In the genomic region with DNA sequence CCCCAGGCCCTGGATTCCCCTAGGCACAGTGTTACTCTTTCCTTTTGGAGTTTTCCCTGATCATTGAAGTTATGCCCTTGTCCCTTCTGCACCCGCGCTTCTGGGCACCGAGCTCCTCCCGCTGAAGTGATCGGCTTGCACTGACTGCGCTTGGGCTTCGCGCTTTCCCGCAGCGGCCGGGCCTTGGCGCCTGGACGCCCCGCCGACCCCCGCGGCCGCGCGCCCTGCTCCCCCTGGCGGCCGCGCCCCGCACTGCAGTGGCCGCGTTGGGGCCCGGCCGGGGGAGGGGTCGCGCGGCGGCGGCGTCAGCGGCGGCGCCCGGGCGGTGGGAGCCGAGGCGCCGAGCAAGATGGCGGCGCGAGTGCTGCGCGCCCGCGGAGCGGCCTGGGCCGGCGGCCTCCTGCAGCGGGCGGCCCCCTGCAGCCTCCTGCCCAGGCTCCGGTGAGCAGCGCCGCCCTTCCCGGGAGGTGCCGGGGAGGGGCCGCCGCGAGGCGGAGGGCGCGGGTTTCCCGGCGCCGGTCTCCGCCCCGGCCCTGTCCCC, we compare ENCODE assay signal across 8 cellular contexts. TPM values are rescaled to one million over a fixed set of nuclear protein-coding genes. Genes with fewer than 3 reads are reported as not detected.
DNase-seq lines count a peak whose midpoint lies in the region; ATAC-seq and TF ChIP-seq lines count a peak whose summit lies in the region.

A gene (plus strand): TSS at position 325 of the 541 bp plus-strand sequence. CDS start 25 bp downstream, at position 350.

- H3K27me3 ChIP-seq in tibial artery: no peaks in the 10 kb centered on the region

- TF ChIP-seq POLR2A in Raji (IDR thresholded peaks at IDR 0.05; ENCODE audit: insufficient read depth, low read depth, low read length): peak; percentile 75

- H3K9me3 ChIP-seq in tibial artery: no peaks in the 10 kb centered on the region

- peak within 1 kb of the TSS; percentile 84 for H3K4me3 Mint-ChIP-seq in activated naive CD4-positive, alpha-beta T cell treated with anti-CD3 and anti-CD28 coated beads, Interleukin-2, amount 10 ng/mL, durations not matched to agents 7 days and 5 days
- peak within 1 kb of the TSS; percentile 83 for H3K4me3 Mint-ChIP-seq in osteocyte (ENCODE audit: unreplicated experiment)

- peaks cover 0 to 29% (median 16%) of the 10 kb centered on the region in 4 donors for H3K4me1 ChIP-seq in tibial artery

- peak within 1 kb of the TSS; percentile 91 for H3K27ac Mint-ChIP-seq in activated naive CD4-positive, alpha-beta T cell treated with anti-CD3 and anti-CD28 coated beads, Interleukin-2, amount 10 ng/mL, durations not matched to agents 7 days and 5 days
- H3K27ac Mint-ChIP-seq in osteocyte (ENCODE audit: unreplicated experiment): peak within 1 kb of the TSS; percentile 87

- DNase-seq in Daoy (ENCODE audit: low read depth) (peak; percentile 89), HuH-7 (ENCODE audit: low spot score) (peak; percentile 82), glomerular visceral epithelial cell (ENCODE audit: extremely low spot score) (peak; percentile 78), osteocyte (ENCODE audit: extremely low spot score, unreplicated experiment) (peak; percentile 91), tibial artery (peak in 1 of 2 donors; percentile 76)
- peak; percentile 62 for DNase-seq in activated naive CD4-positive, alpha-beta T cell treated with anti-CD3 and anti-CD28 coated beads, Interleukin-2, amount 10 ng/mL, durations not matched to agents 7 days and 5 days

- no peaks in the 10 kb centered on the region for H3K27me3 Mint-ChIP-seq in activated naive CD4-positive, alpha-beta T cell treated with anti-CD3 and anti-CD28 coated beads, Interleukin-2, amount 10 ng/mL, durations not matched to agents 7 days and 5 days
- H3K27me3 Mint-ChIP-seq in osteocyte (ENCODE audit: unreplicated experiment): no peaks in the 10 kb centered on the region

- peak within 1 kb of the TSS; percentile 72 to 88 for H3K4me3 ChIP-seq in tibial artery

- TF ChIP-seq CTCF in osteocyte (IDR thresholded peaks at IDR 0.05) (peak; percentile 62), tibial artery (IDR thresholded peaks at IDR 0.05) (peak; percentile 21 to 93)

- H3K36me3 ChIP-seq in tibial artery: peaks cover 0 to 19% (median 0%) of the 10 kb centered on the region in 3 donors

- intact Hi-C loops in tibial artery (cut with DNase I; ENCODE audit: low total_unique reads): loop anchor here (10.0 kb wide), 1 partner anchor 80 kb away; a partner anchor contains a TSS

- peaks cover 24% of the 10 kb centered on the region for H3K4me1 Mint-ChIP-seq in activated naive CD4-positive, alpha-beta T cell treated with anti-CD3 and anti-CD28 coated beads, Interleukin-2, amount 10 ng/mL, durations not matched to agents 7 days and 5 days
- H3K4me1 Mint-ChIP-seq in osteocyte (ENCODE audit: unreplicated experiment): peaks cover 21% of the 10 kb centered on the region

- ATAC-seq in GM21515 (IDR thresholded peaks at IDR 0.05; ENCODE audit: unreplicated experiment): peak; percentile 81

- no peaks in the 10 kb centered on the region for H3K9me3 Mint-ChIP-seq in activated naive CD4-positive, alpha-beta T cell treated with anti-CD3 and anti-CD28 coated beads, Interleukin-2, amount 10 ng/mL, durations not matched to agents 7 days and 5 days
- H3K9me3 Mint-ChIP-seq in osteocyte (ENCODE audit: unreplicated experiment): no peaks in the 10 kb centered on the region

- H3K36me3 Mint-ChIP-seq in activated naive CD4-positive, alpha-beta T cell treated with anti-CD3 and anti-CD28 coated beads, Interleukin-2, amount 10 ng/mL, durations not matched to agents 7 days and 5 days: peaks cover 7% of the 10 kb centered on the region
- H3K36me3 Mint-ChIP-seq in osteocyte (ENCODE audit: unreplicated experiment): peaks cover 14% of the 10 kb centered on the region

- CTCF ChIA-PET in activated naive CD4-positive, alpha-beta T cell treated with anti-CD3 and anti-CD28 coated beads, Interleukin-2, amount 10 ng/mL, durations not matched to agents 7 days and 5 days (lab: Charles Lee): interaction anchor here (0.6 to 1.7 kb wide), 7 partner anchors 15 to 371 kb away, joined by 3 to 5 read pairs (median 4); no protein-coding TSS in a partner anchor

- H3K27ac ChIP-seq in tibial artery: peak within 1 kb of the TSS; percentile 94 to 97

RNA-seq across cellular contexts. Expression of the gene that starts here (rescaled TPM):
- 65.8 and 68.6 TPM in 2 replicates for total RNA-seq in Daoy (2014; rRNA removed; shearing (Covaris generic))
- total RNA-seq in osteocyte: 52.8 and 52.9 TPM in 2 replicates
